Comparison of ENCODE assay signal across 8 cellular contexts in the genomic region with DNA sequence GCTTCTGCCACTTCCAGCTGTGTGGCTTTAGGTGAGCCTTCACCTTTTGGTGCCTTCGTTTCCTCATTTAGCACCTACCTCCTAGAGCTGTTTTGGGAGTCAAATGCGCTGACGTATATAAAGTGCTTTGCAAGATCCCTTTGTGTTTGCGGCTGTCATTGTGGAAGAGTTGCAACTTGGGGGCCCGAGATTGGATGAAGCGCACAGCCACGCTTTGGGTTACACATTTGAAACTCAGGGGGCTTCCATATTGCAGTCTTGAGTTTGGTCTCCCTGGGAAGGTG. TPM values are rescaled to one million over a fixed set of nuclear protein-coding genes. Genes with fewer than 3 reads are reported as not detected.
DNase-seq lines count a peak whose midpoint lies in the region; ATAC-seq and TF ChIP-seq lines count a peak whose summit lies in the region.

No MANE protein-coding gene starts in this region.

- TF ChIP-seq CTCF in fibroblast of pulmonary artery (IDR thresholded peaks at IDR 0.05; ENCODE audit: low read length, missing control alignments): no peak

- peak overlapping the region; percentile 98 for H3K4me3 ChIP-seq in SJCRH30
- peak overlapping the region; percentile 83 for H3K4me3 ChIP-seq in fibroblast of pulmonary artery (replicated peaks; ENCODE audit: low read depth, low read length)
- peak overlapping the region; percentile 82 to 98 (median 89) for H3K4me3 ChIP-seq in skin epidermis

- H3K9me3 ChIP-seq in SJCRH30 (replicated peaks): no peaks in the 10 kb centered on the region

- DNase-seq in SJCRH30: no peak
- peak; percentile 12 for DNase-seq in fibroblast of pulmonary artery (ENCODE audit: low read depth)
- DNase-seq in foreskin melanocyte: no peak
- DNase-seq in central memory CD4-positive, alpha-beta T cell: no peak
- DNase-seq in GM03348 (ENCODE audit: low spot score): no peak

- H3K4me1 ChIP-seq in SJCRH30: peaks cover 4% of the 10 kb centered on the region; the same call in 1 of the 2 replicates

- ATAC-seq in GM21529 (IDR thresholded peaks at IDR 0.05; ENCODE audit: unreplicated experiment) (peak; percentile 1), GM21423 (IDR thresholded peaks at IDR 0.05; ENCODE audit: unreplicated experiment) (no peak)

- peak overlapping the region; percentile 78; the same call in 1 of the 2 replicates for H3K27ac ChIP-seq in SJCRH30
- peak overlapping the region; percentile 78 to 98 (median 92) for H3K27ac ChIP-seq in skin epidermis

- H3K27me3 ChIP-seq in SJCRH30: no peaks in the 10 kb centered on the region

- no peaks in the 10 kb centered on the region for H3K36me3 ChIP-seq in SJCRH30

RNA-seq across cellular contexts. Expression of a gene that starts 0.6 kb away (rescaled TPM):
- 135 and 144 TPM in 2 replicates for total RNA-seq in SJCRH30 (2014; rRNA removed; shearing (Covaris generic))

RNA-seq across cellular contexts. Expression of a gene that starts 4.8 kb away (rescaled TPM):
- total RNA-seq in SJCRH30 (2014; rRNA removed; shearing (Covaris generic)): 5.9 and 6.7 TPM in 2 replicates

RNA-seq across cellular contexts. Expression of a gene that starts 13.6 kb away (rescaled TPM):
- total RNA-seq in SJCRH30 (2014; rRNA removed; shearing (Covaris generic)): 5.9 and 7.1 TPM in 2 replicates
